In genomic region chr12:81337891-81338290, GRCh38 we compare ENCODE assay signal across 21 cellular contexts.
"Had no signal": no experiment of that assay in that cellular context is flagged by ENCODE, and none has a peak within 500 bp of the region (broad histone marks: within the 10 kb centered on the region; RNA-seq: fewer than 3 reads in every experiment).

No MANE protein-coding gene starts in this region.

- DNase-seq: cortex of kidney; dorsolateral prefrontal cortex; effector CD8-positive, alpha-beta T cell; foreskin keratinocyte; heart left ventricle; hippocampal formation; kidney glomerular epithelial cell; mesendoderm; naive B cell; occipital lobe; pancreas; right cardiac atrium; small intestine; stimulated activated CD4-positive, alpha-beta T cell treated with anti-CD3 and anti-CD28 coated beads, Interleukin-12 subunit alpha, Interleukin-12 subunit beta, amount 100 ng/mL, for 4 hours; stimulated activated naive CD4-positive, alpha-beta T cell; stomach; substantia nigra; transverse colon had no signal

- H3K4me1 ChIP-seq: foreskin keratinocyte, heart left ventricle, pancreas, stomach, transverse colon had no signal

- H3K27ac Mint-ChIP-seq: naive B cell, nephron, progenitor cell of endocrine pancreas had no signal

- H3K27me3 ChIP-seq: dorsolateral prefrontal cortex, foreskin keratinocyte, heart left ventricle, stomach, transverse colon had no signal

- H3K27ac ChIP-seq: foreskin keratinocyte, heart left ventricle, pancreas, stomach, thoracic aorta, transverse colon had no signal

- H3K9me3 Mint-ChIP-seq: nephron had no signal

- H3K4me3 Mint-ChIP-seq: naive B cell, nephron had no signal

- H3K36me3 Mint-ChIP-seq: naive B cell had no signal

- H3K4me1 Mint-ChIP-seq: naive B cell, nephron had no signal

- H3K9me3 ChIP-seq: heart left ventricle, pancreas, stomach, thoracic aorta, transverse colon had no signal

- H3K36me3 ChIP-seq: heart left ventricle, pancreas, stomach, thoracic aorta, transverse colon had no signal

- H3K27me3 Mint-ChIP-seq: naive B cell, progenitor cell of endocrine pancreas had no signal

- H3K4me3 ChIP-seq: heart left ventricle, pancreas, stomach, thoracic aorta, transverse colon had no signal
